10 cellular contexts compared by ENCODE assay signal in the genomic region with DNA sequence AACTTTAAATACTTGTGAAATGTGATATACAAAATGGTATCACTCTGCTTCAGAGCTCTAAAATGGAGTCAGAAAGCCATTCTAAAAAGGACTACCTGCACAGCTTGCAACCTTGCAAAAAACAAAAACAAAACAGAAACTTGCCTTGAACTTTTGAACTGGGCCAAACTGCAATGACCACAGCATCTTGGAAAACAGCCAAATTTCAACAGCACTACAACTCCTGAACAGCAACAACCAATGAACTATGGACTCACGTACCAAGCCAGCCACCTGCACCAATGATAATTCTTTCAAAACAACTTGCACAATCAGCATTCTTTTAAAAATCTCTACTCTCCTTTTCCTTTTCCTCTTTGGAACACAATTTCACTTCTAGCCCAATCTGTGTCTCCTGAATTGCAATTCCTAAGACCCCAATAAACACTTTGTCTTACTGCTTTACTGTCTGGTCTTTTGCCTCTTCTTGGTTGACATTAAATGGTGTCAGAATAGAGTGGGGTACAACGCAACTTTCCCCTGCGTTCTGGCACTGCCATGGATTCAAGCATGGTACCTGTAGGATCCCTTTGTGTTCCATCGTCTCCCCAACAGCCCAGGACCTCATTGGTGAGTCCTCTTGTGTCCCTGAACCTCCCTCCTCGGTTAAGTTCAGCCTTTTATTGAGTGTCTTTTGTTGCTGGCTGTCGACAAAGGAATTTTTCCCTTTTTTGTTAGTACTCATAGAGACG. TPM values are rescaled to one million over a fixed set of nuclear protein-coding genes. Genes with fewer than 3 reads are reported as not detected.
A peak's percentile ranks its signal among the peaks of the same experiment; 100 is the strongest.
DNase-seq lines count a peak whose midpoint lies in the region; ATAC-seq and TF ChIP-seq lines count a peak whose summit lies in the region.
"Had no signal": no experiment of that assay in that cellular context is flagged by ENCODE, and none has a peak within 500 bp of the region (broad histone marks: within the 10 kb centered on the region; RNA-seq: fewer than 3 reads in every experiment).

No MANE protein-coding gene starts in this region.

- H2AK5ac ChIP-seq in neuronal stem cell (ENCODE audit: low read depth, low read length): no peak overlapping the region

- H3K14ac ChIP-seq in neuronal stem cell (ENCODE audit: low read length): no peak overlapping the region

- no peaks in the 10 kb centered on the region for H3K36me3 ChIP-seq in cardiac muscle cell
- H3K36me3 ChIP-seq in neuronal stem cell (replicated peaks in 1 of 2; ENCODE audit: control insufficient read depth in 2 of 2, insufficient read depth in 2 of 2, low read length in 2 of 2): no peaks in the 10 kb centered on the region
- H3K36me3 ChIP-seq in spleen: no peaks in the 10 kb centered on the region

- H3K4me2 ChIP-seq in neuronal stem cell (ENCODE audit: insufficient read depth, low read length, poor library complexity, severe bottlenecking): no peak overlapping the region

- intact Hi-C loops in Right ventricle myocardium superior (cut with DNase I) (no loop called here), spleen (cut with DNase I; ENCODE audit: low total_unique reads) (no loop called here)

- no peak overlapping the region for H3K27ac ChIP-seq in cardiac muscle cell
- H3K27ac ChIP-seq in neuronal stem cell (replicated peaks; ENCODE audit: low read length): no peak overlapping the region
- no peak overlapping the region for H3K27ac ChIP-seq in spleen

- H2BK12ac ChIP-seq in neuronal stem cell (ENCODE audit: low read length): no peak overlapping the region

- H3K27me3 ChIP-seq in cardiac muscle cell: no peaks in the 10 kb centered on the region
- H3K27me3 ChIP-seq in neuronal stem cell (ENCODE audit: control insufficient read depth in 3 of 3, insufficient read depth in 3 of 3, low read depth in 1 of 3, low read length in 3 of 3): no peaks in the 10 kb centered on the region
- no peaks in the 10 kb centered on the region for H3K27me3 ChIP-seq in spleen (replicated peaks in 1 of 7)

- H3K4me1 ChIP-seq in cardiac muscle cell (ENCODE audit: low read depth) (no peaks in the 10 kb centered on the region), neuronal stem cell (ENCODE audit: control insufficient read depth in 2 of 2, insufficient read depth in 1 of 2, low read depth in 1 of 2, low read length in 2 of 2) (no peaks in the 10 kb centered on the region), spleen (no peaks in the 10 kb centered on the region)

- no peak overlapping the region for H3K9ac ChIP-seq in neuronal stem cell (ENCODE audit: low read depth, low read length, poor library complexity)

- no peak overlapping the region for H3K23ac ChIP-seq in neuronal stem cell (ENCODE audit: low read depth, low read length, poor library complexity)

- no peak overlapping the region for H2BK120ac ChIP-seq in neuronal stem cell (ENCODE audit: low read depth, low read length)

- no peaks in the 10 kb centered on the region for H3K79me1 ChIP-seq in neuronal stem cell (ENCODE audit: low read depth, low read length)

- H4K8ac ChIP-seq in neuronal stem cell (ENCODE audit: low read depth, low read length): no peak overlapping the region

- no peak for TF ChIP-seq POLR2A in spleen (IDR thresholded peaks at IDR 0.05)

- H3K4me3 ChIP-seq in cardiac muscle cell (no peak overlapping the region), neuronal stem cell (ENCODE audit: low read length in 2 of 2) (no peak overlapping the region), spleen (no peak overlapping the region)

- no peak overlapping the region for H2BK5ac ChIP-seq in neuronal stem cell (ENCODE audit: low read length)

- H3K27ac Mint-ChIP-seq in T-helper 17 cell: peak overlapping the region; percentile 37

- H3K36me3 Mint-ChIP-seq in T-helper 17 cell (ENCODE audit: low read depth): no peaks in the 10 kb centered on the region

- no peaks in the 10 kb centered on the region for H3K27me3 Mint-ChIP-seq in T-helper 17 cell

- TF ChIP-seq CTCF in cardiac muscle cell (IDR thresholded peaks at IDR 0.05; ENCODE audit: low read depth, low read length) (no peak), spleen (IDR thresholded peaks at IDR 0.05 in 8 of 11, conservative IDR thresholded peaks at IDR 0.05 in 3 of 11) (no peak)

- no peak overlapping the region for H4K91ac ChIP-seq in neuronal stem cell (ENCODE audit: low read depth, low read length, poor library complexity)

- WGBS in neuronal stem cell (ENCODE audit: extremely low coverage in 2 of 2, insufficient read length in 2 of 2, insufficient replicate concordance in 1 of 2), 2 donors: no CpG with 5 or more reads among the region's 7 CpGs
- WGBS in spleen, 5 donors: 54 to 82% (median 74%) methylated on average over 7 of the region's 7 CpGs

- H2AFZ ChIP-seq in neuronal stem cell (ENCODE audit: low read length): no peak overlapping the region

- peak; percentile 1 to 44 for DNase-seq in cardiac muscle cell (ENCODE audit: low read depth in 1 of 2, low spot score in 1 of 2)
- no peak for DNase-seq in Right ventricle myocardium superior
- DNase-seq in T-helper 17 cell: no peak
- DNase-seq in NCI-H526 (lab: John Stamatoyannopoulos, UW): no peak
- no peak for DNase-seq in neuronal stem cell (ENCODE audit: low spot score)
- DNase-seq in spleen: no peak
- no peak for DNase-seq in GOT3 (lab: John Stamatoyannopoulos, UW)
- DNase-seq: activated CD4-positive, CD25-positive, alpha-beta regulatory T cell; NCI-H446 had no signal

- no peaks in the 10 kb centered on the region for H3K4me1 Mint-ChIP-seq in T-helper 17 cell

- H3K18ac ChIP-seq in neuronal stem cell (ENCODE audit: low read length): no peak overlapping the region

- ATAC-seq in Right ventricle myocardium superior (ENCODE audit: poor library complexity) (no peak), HG03066 (IDR thresholded peaks at IDR 0.05; ENCODE audit: low read depth, unreplicated experiment) (peak; percentile 93), T-helper 17 cell (no peak)

- H3K9me3 ChIP-seq in cardiac muscle cell (ENCODE audit: low read depth) (no peaks in the 10 kb centered on the region), T-helper 17 cell (ENCODE audit: control insufficient read depth, low read length, poor library complexity, severe bottlenecking) (no peaks in the 10 kb centered on the region), neuronal stem cell (replicated peaks in 1 of 2; ENCODE audit: control insufficient read depth in 2 of 2, insufficient read depth in 1 of 2, low read depth in 1 of 2, low read length in 2 of 2) (no peaks in the 10 kb centered on the region), spleen (peaks cover 0 to 21% (median 8%) of the 10 kb centered on the region in 8 donors)

- H3K4me3 Mint-ChIP-seq in T-helper 17 cell: no peak overlapping the region

- H3K4ac ChIP-seq in neuronal stem cell (ENCODE audit: low read length): no peak overlapping the region

- H2BK15ac ChIP-seq in neuronal stem cell (ENCODE audit: low read length): no peak overlapping the region

RNA-seq across cellular contexts. Expression of a gene that starts 35.7 kb away (rescaled TPM):
- 29.1 and 34.5 TPM in 2 replicates for total RNA-seq in cardiac muscle cell
- polyA plus RNA-seq in cardiac muscle cell: 31.1 and 52.4 TPM in 2 replicates
- total RNA-seq in Right ventricle myocardium superior: 25.7 TPM
- 10 to 100 TPM; 75.2 to 83.1 TPM for total RNA-seq in T-helper 17 cell
- 34.0 TPM for polyA plus RNA-seq in neuronal stem cell (2013, experiment 1 of 2)
- polyA plus RNA-seq in neuronal stem cell (2013, experiment 2 of 2): 34.8 TPM
- total RNA-seq in spleen: 10 to 100 TPM; 49.6 to 78.4 (median 70.0) TPM
- polyA plus RNA-seq in spleen: 10 to 100 TPM; 20.6 to 30.5 (median 25.2) TPM

Comparison
In these comparisons a context has a peak if more than half of its experiments do, and no peak if none do; other contexts are left out.
1. DNase-seq: peak in cardiac muscle cell (2 of 2); none in Right ventricle myocardium superior (single experiment), T-helper 17 cell (0 of 3), NCI-H526 (0 of 2), neuronal stem cell (single experiment), spleen (single experiment) and GOT3 (single experiment).